In the genomic region with DNA sequence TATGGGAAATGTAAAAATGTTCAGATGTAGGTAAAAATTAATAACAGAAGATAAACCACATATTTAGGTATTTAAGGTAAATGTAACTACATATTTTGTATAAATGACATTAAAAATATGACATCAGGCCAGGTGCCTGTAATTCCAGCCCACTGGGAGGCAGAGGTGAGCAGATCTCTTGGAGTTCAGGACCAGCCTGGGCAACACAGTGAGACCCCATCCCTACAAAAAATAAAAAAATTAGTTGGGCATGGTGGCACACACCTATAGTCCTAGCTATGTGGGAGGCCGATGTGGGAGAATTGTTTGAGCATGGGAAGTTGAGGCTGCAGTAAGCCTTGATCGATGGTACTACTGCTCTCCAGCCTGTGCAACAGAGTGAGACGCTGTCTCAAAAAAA, we compare ENCODE assay signal across 9 cellular contexts.
"Had no signal": no experiment of that assay in that cellular context is flagged by ENCODE, and none has a peak within 500 bp of the region (broad histone marks: within the 10 kb centered on the region; RNA-seq: fewer than 3 reads in every experiment).

No MANE protein-coding gene starts in this region.

- H3K27ac ChIP-seq: KMS-11 had no signal

- H3K9me3 Mint-ChIP-seq: IgD-negative memory B cell had no signal

- H3K9ac ChIP-seq: KMS-11 had no signal

- H3K4me2 ChIP-seq: KMS-11 had no signal

- H3K36me3 Mint-ChIP-seq: IgD-negative memory B cell had no signal

- H3K4me3 Mint-ChIP-seq: HFFc6, IgD-negative memory B cell had no signal

- FAIRE-seq: HTR-8/SVneo had no signal

- H3K36me3 ChIP-seq: HAP-1 had no signal

- DNase-seq: GOT3, H7, HFFc6, KBM-7 had no signal

- H3K4me3 ChIP-seq: HAP-1 had no signal

- ATAC-seq: HCT116 had no signal

- H3K27ac Mint-ChIP-seq: HFFc6, IgD-negative memory B cell had no signal

- H3K27me3 Mint-ChIP-seq: IgD-negative memory B cell had no signal

- H3K9me3 ChIP-seq: HAP-1 had no signal

- H3K4me1 Mint-ChIP-seq: IgD-negative memory B cell had no signal
